13 cellular contexts compared by ENCODE assay signal in the genomic region with DNA sequence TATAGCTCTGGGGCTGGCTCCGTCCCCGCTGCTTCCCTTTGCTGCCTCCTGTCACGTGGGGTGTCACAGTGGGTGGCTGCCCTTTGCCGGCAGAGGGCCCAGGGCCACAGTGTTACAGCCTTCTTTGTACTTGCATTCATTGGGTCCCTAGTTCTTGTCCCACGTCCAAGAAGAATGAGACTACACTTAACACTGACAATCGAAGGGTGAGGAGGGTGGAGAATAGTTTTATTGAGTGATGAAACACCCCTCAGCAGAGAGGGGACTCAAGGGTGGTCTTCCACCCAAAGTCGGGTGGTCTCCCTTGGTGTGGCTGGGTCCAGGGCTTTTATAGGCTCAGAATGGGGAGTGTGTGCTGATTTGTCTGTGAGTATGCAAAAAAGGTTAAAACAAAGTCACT. TPM values are rescaled to one million over a fixed set of nuclear protein-coding genes. Genes with fewer than 3 reads are reported as not detected.
DNase-seq lines count a peak whose midpoint lies in the region; ATAC-seq and TF ChIP-seq lines count a peak whose summit lies in the region.
"Had no signal": no experiment of that assay in that cellular context is flagged by ENCODE, and none has a peak within 500 bp of the region (broad histone marks: within the 10 kb centered on the region; RNA-seq: fewer than 3 reads in every experiment).

No MANE protein-coding gene starts in this region.

- peaks cover 15% of the 10 kb centered on the region for H3K36me3 Mint-ChIP-seq in activated T-cell treated with anti-CD3 and anti-CD28 coated beads, Interleukin-2, amount 50 U/mL, for 4 hours (ENCODE audit: insufficient read depth)
- peaks cover 27% of the 10 kb centered on the region for H3K36me3 Mint-ChIP-seq in endodermal cell (ENCODE audit: low read depth)
- H3K36me3 Mint-ChIP-seq in Caco-2 (ENCODE audit: insufficient read depth, unreplicated experiment): peaks cover 33% of the 10 kb centered on the region

- H3K4me1 ChIP-seq in Karpas-422 (ENCODE audit: low read length) (peaks cover 22% of the 10 kb centered on the region), endodermal cell (ENCODE audit: control insufficient read depth, insufficient read depth, low read length) (no peaks in the 10 kb centered on the region), skeletal muscle satellite cell (ENCODE audit: control insufficient read depth, insufficient read depth, low read length) (peaks cover 22% of the 10 kb centered on the region), Caco-2 (no peaks in the 10 kb centered on the region)

- intact Hi-C loops in Caco-2 (cut with micrococcal nuclease; ENCODE audit: unreplicated experiment): no loop called here

- H3K4me3 ChIP-seq in Karpas-422 (ENCODE audit: low read length): peak overlapping the region; percentile 84; the same call in 1 of the 2 replicates
- H3K4me3 ChIP-seq in endodermal cell (ENCODE audit: low read length): peak overlapping the region; percentile 83
- peak overlapping the region; percentile 100 for H3K4me3 ChIP-seq in skeletal muscle satellite cell (ENCODE audit: low read length)
- no peak overlapping the region for H3K4me3 ChIP-seq in Caco-2 (ENCODE audit: low read depth, low read length)
- H3K4me3 ChIP-seq: lung had no signal

- H3K4me1 Mint-ChIP-seq in activated T-cell treated with anti-CD3 and anti-CD28 coated beads, Interleukin-2, amount 50 U/mL, for 4 hours (ENCODE audit: low read depth): peaks cover 53% of the 10 kb centered on the region
- H3K4me1 Mint-ChIP-seq in endodermal cell (peaks cover 28% of the 10 kb centered on the region), Caco-2 (ENCODE audit: low read depth, unreplicated experiment) (peaks cover 9% of the 10 kb centered on the region)

- H3K36me3 ChIP-seq in Karpas-422 (ENCODE audit: insufficient read depth, low read length) (peaks cover 13% of the 10 kb centered on the region), endodermal cell (ENCODE audit: control insufficient read depth, insufficient read depth, low read length) (peaks cover 17% of the 10 kb centered on the region), skeletal muscle satellite cell (ENCODE audit: insufficient read depth, low read length) (peaks cover 10% of the 10 kb centered on the region), Caco-2 (ENCODE audit: control insufficient read depth, insufficient read depth, low read length) (peaks cover 4% of the 10 kb centered on the region)

- 96 to 100% methylated on average over 1 to 7 of the region's 7 CpGs for WGBS in endodermal cell (ENCODE audit: insufficient coverage in 1 of 2, insufficient read length in 1 of 2), 2 experiments

- BruUV-seq in Caco-2 (replicated peaks; lab: Mats Ljungman, UMichigan): no TSS peak

- H3K27ac Mint-ChIP-seq in endodermal cell: no peak overlapping the region
- no peak overlapping the region for H3K27ac Mint-ChIP-seq in Caco-2 (ENCODE audit: unreplicated experiment)

- ATAC-seq in activated T-cell treated with anti-CD3 and anti-CD28 coated beads, Interleukin-2, amount 50 U/mL, for 4 hours: no peak

- H3K4me2 ChIP-seq in Karpas-422 (ENCODE audit: low read depth, low read length, poor library complexity, severe bottlenecking): no peak overlapping the region
- peak overlapping the region; percentile 98 for H3K4me2 ChIP-seq in skeletal muscle satellite cell (ENCODE audit: low read length)

- no peaks in the 10 kb centered on the region for H3K27me3 ChIP-seq in Karpas-422 (ENCODE audit: low read length)
- H3K27me3 ChIP-seq in endodermal cell (ENCODE audit: control insufficient read depth, insufficient read depth, low read length, poor library complexity, severe bottlenecking): no peaks in the 10 kb centered on the region
- H3K27me3 ChIP-seq in skeletal muscle satellite cell (ENCODE audit: control insufficient read depth, insufficient read depth, low read length): no peaks in the 10 kb centered on the region
- H3K27me3 ChIP-seq in Caco-2 (replicated peaks; ENCODE audit: control insufficient read depth, insufficient read depth, low read length): no peaks in the 10 kb centered on the region

- no peaks in the 10 kb centered on the region for H3K9me3 Mint-ChIP-seq in activated T-cell treated with anti-CD3 and anti-CD28 coated beads, Interleukin-2, amount 50 U/mL, for 4 hours
- H3K9me3 Mint-ChIP-seq in endodermal cell (peaks cover 6% of the 10 kb centered on the region), Caco-2 (ENCODE audit: unreplicated experiment) (no peaks in the 10 kb centered on the region)

- CTCF ChIA-PET in Caco-2 (lab: Charles Lee): no interaction called here

- TF ChIP-seq CTCF in endodermal cell (conservative IDR thresholded peaks at IDR 0.05) (no peak), Caco-2 (IDR thresholded peaks at IDR 0.05; ENCODE audit: insufficient read depth in 1 of 2, low read depth in 1 of 2, low read length in 1 of 2, severe bottlenecking in 1 of 2, unreplicated experiment in 1 of 2) (no peak)

- no peaks in the 10 kb centered on the region; the same call in 1 of the 2 replicates for H4K20me1 ChIP-seq in Karpas-422 (ENCODE audit: insufficient read depth, low read depth, low read length)

- no peaks in the 10 kb centered on the region for H3K9me2 ChIP-seq in Karpas-422 (replicated peaks; ENCODE audit: insufficient read depth, low read length)

- H3K9me3 ChIP-seq in Karpas-422 (ENCODE audit: low read length) (no peaks in the 10 kb centered on the region), endodermal cell (ENCODE audit: control insufficient read depth, low read length) (peaks cover 15% of the 10 kb centered on the region), skeletal muscle satellite cell (replicated peaks; ENCODE audit: low read length) (no peaks in the 10 kb centered on the region), Caco-2 (no peaks in the 10 kb centered on the region; the same call in 1 of the 2 replicates)

- H3K9ac ChIP-seq in Karpas-422 (ENCODE audit: low read length) (no peak overlapping the region), endodermal cell (ENCODE audit: extremely low read depth, low read length, poor library complexity, severe bottlenecking) (no peak overlapping the region), skeletal muscle satellite cell (ENCODE audit: low read depth, low read length) (no peak overlapping the region)
- H3K9ac ChIP-seq: parathyroid adenoma had no signal

- POLR2A ChIA-PET in Caco-2 (lab: Charles Lee): no interaction called here

- no peak for DNase-seq in activated T-cell treated with anti-CD3 and anti-CD28 coated beads, Interleukin-2, amount 50 U/mL, for 4 hours
- DNase-seq in activated T-cell treated with anti-CD3 and anti-CD28 coated beads, Interleukin-2, amount 50 U/mL, for 48 hours: no peak
- DNase-seq in Karpas-422: no peak
- DNase-seq in endodermal cell: peak; percentile 65
- DNase-seq in SIG-M5 (lab: John Stamatoyannopoulos, UW): no peak
- no peak for DNase-seq in Caco-2
- no peak for DNase-seq in activated effector memory CD4-positive, alpha-beta T cell treated with anti-CD3 and anti-CD28 coated beads, Interleukin-2, amount 50 U/mL, for 16 hours
- DNase-seq: activated naive CD4-positive, alpha-beta T cell; NCI-H2171 treated with DMSO at 0.1 percent for 48 hours; stimulated activated CD8-positive, alpha-beta memory T cell treated with anti-CD3 and anti-CD28 coated beads, Interleukin-4, amount 100 ng/mL, for 48 hours had no signal

- H3K27ac ChIP-seq in Karpas-422 (ENCODE audit: low read length) (no peak overlapping the region), endodermal cell (ENCODE audit: low read depth, low read length) (no peak overlapping the region)
- H3K27ac ChIP-seq: parathyroid adenoma had no signal

- no peaks in the 10 kb centered on the region for H3K27me3 Mint-ChIP-seq in activated T-cell treated with anti-CD3 and anti-CD28 coated beads, Interleukin-2, amount 50 U/mL, for 4 hours (ENCODE audit: low read depth)
- H3K27me3 Mint-ChIP-seq in endodermal cell (ENCODE audit: insufficient read depth) (no peaks in the 10 kb centered on the region), Caco-2 (ENCODE audit: insufficient read depth, unreplicated experiment) (no peaks in the 10 kb centered on the region)

- no peak overlapping the region for H2AFZ ChIP-seq in Karpas-422 (ENCODE audit: low read length)
- H2AFZ ChIP-seq: parathyroid adenoma had no signal

- H3K79me2 ChIP-seq in Karpas-422 (ENCODE audit: low read length): peaks cover 87% of the 10 kb centered on the region

- H3K4me3 Mint-ChIP-seq in activated T-cell treated with anti-CD3 and anti-CD28 coated beads, Interleukin-2, amount 50 U/mL, for 4 hours: peak overlapping the region; percentile 94
- H3K4me3 Mint-ChIP-seq in endodermal cell (peak overlapping the region; percentile 77), Caco-2 (ENCODE audit: unreplicated experiment) (no peak overlapping the region)

RNA-seq across cellular contexts. Expression of gene ATG4B, which starts 1.9 kb away (rescaled TPM):
- 10 to 100 TPM; 72.6 to 82.4 (median 75.3) TPM for total RNA-seq in activated T-cell treated with anti-CD3 and anti-CD28 coated beads, Interleukin-2, amount 50 U/mL, for 4 hours
- 63.9 and 66.6 TPM in 2 replicates for total RNA-seq in Karpas-422 (2014; rRNA removed; shearing (Covaris generic); ENCODE audit: low replicate concordance)
- total RNA-seq in endodermal cell (100 to 1,000 TPM; 126 to 166 TPM), Caco-2 (2022) (94.5 and 101 TPM in 2 replicates)
- polyA plus RNA-seq in endodermal cell (2013, experiment 1 of 2): 113 TPM
- 98.7 TPM for polyA plus RNA-seq in endodermal cell (2013, experiment 2 of 2)
- total RNA-seq in skeletal muscle satellite cell (2012; rRNA removed): 46.4 and 53.7 TPM in 2 replicates

RNA-seq across cellular contexts. Expression of gene THAP4, which starts 2.4 kb away (rescaled TPM):
- total RNA-seq in activated T-cell treated with anti-CD3 and anti-CD28 coated beads, Interleukin-2, amount 50 U/mL, for 4 hours: 10 to 100 TPM; 58.6 to 61.8 (median 59.0) TPM
- total RNA-seq in Karpas-422 (2014; rRNA removed; shearing (Covaris generic); ENCODE audit: low replicate concordance): 45.4 and 107 TPM in 2 replicates
- total RNA-seq in endodermal cell: 10 to 100 TPM; 54.6 to 66.1 TPM
- polyA plus RNA-seq in endodermal cell (2013, experiment 1 of 2): 40.7 TPM
- 36.6 TPM for polyA plus RNA-seq in endodermal cell (2013, experiment 2 of 2)
- 50.5 and 60.6 TPM in 2 replicates for total RNA-seq in skeletal muscle satellite cell (2012; rRNA removed)
- 34.7 and 37.2 TPM in 2 replicates for total RNA-seq in Caco-2 (2022)

RNA-seq across cellular contexts. Expression of gene DTYMK, which starts 47.2 kb away (rescaled TPM):
- 100 to 1,000 TPM in 1 of 3 donors, 10 to 100 TPM in 2; 89.5 to 110 (median 94.9) TPM for total RNA-seq in activated T-cell treated with anti-CD3 and anti-CD28 coated beads, Interleukin-2, amount 50 U/mL, for 4 hours
- 29.1 and 32.0 TPM in 2 replicates for total RNA-seq in Karpas-422 (2014; rRNA removed; shearing (Covaris generic); ENCODE audit: low replicate concordance)
- total RNA-seq in endodermal cell (10 to 100 TPM; 60.9 to 62.4 TPM), Caco-2 (2022) (65.1 and 68.4 TPM in 2 replicates)
- polyA plus RNA-seq in endodermal cell (2013, experiment 1 of 2): 66.3 TPM
- polyA plus RNA-seq in endodermal cell (2013, experiment 2 of 2): 64.8 TPM
- total RNA-seq in skeletal muscle satellite cell (2012; rRNA removed): 33.5 and 38.9 TPM in 2 replicates
